7 cellular contexts compared by ENCODE assay signal in genomic region chr12:6970096-6970527, GRCh38. TPM values are rescaled to one million over a fixed set of nuclear protein-coding genes. Genes with fewer than 3 reads are reported as not detected.
DNase-seq lines count a peak whose midpoint lies in the region; ATAC-seq, FAIRE-seq and TF ChIP-seq lines count a peak whose summit lies in the region.
"Had no signal": no experiment of that assay in that cellular context is flagged by ENCODE, and none has a peak within 500 bp of the region (broad histone marks: within the 10 kb centered on the region; RNA-seq: fewer than 3 reads in every experiment).

No MANE protein-coding gene starts in this region.

- no peak overlapping the region for H3K18ac ChIP-seq in IMR-90 (ENCODE audit: low read depth, low read length)

- no peak overlapping the region for H2BK20ac ChIP-seq in IMR-90 (ENCODE audit: low read depth, low read length)

- H4K5ac ChIP-seq in IMR-90 (ENCODE audit: low read depth, low read length) = peak overlapping the region; percentile 43

- H3K27ac ChIP-seq in IMR-90 (ENCODE audit: insufficient read depth, low read length) (peak overlapping the region; percentile 76), smooth muscle cell (ENCODE audit: low read depth) (peak overlapping the region; percentile 70)

- no peak for TF ChIP-seq POLR2A in GM12892 (IDR thresholded peaks at IDR 0.05; ENCODE audit: low read depth, low read length)
- no peak for TF ChIP-seq POLR2A in IMR-90 (IDR thresholded peaks at IDR 0.05; ENCODE audit: low read depth, low read length)

- H3K23ac ChIP-seq in IMR-90 (ENCODE audit: low read depth, low read length) = peak overlapping the region; percentile 84; the same call in 1 of the 2 replicates

- H3K14ac ChIP-seq in IMR-90 (replicated peaks; ENCODE audit: low read depth, low read length) = peak overlapping the region; percentile 86

- peak; percentile 14 for FAIRE-seq in GM12892 (lab: Jason Lieb, UNC)

- dilution Hi-C loops in IMR-90 (cut with HindIII; ENCODE audit: low sequenced_read_pairs, unreplicated experiment) = no loop called here

- H4K20me1 ChIP-seq in IMR-90 (ENCODE audit: insufficient read depth, low read length) = no peaks in the 10 kb centered on the region
- H4K20me1 ChIP-seq in smooth muscle cell (ENCODE audit: low read depth) = peaks cover 5% of the 10 kb centered on the region

- intact Hi-C loops in IMR-90 (cut with micrococcal nuclease) = loop anchor here (1.0 to 2.0 kb wide), 2 partner anchors 49 to 139 kb away; partner anchors contain the start of genes C1RL and LPCAT3

- H3K79me2 ChIP-seq in smooth muscle cell (ENCODE audit: low read depth) = peaks cover 39% of the 10 kb centered on the region

- no peak for DNase-seq in GM12892 (ENCODE audit: insufficient read length)
- DNase-seq in IMR-90 = no peak
- no peak for DNase-seq in epithelial cell of esophagus (ENCODE audit: low read depth)
- no peak for DNase-seq in smooth muscle cell (lab: John Stamatoyannopoulos, UW; ENCODE audit: unreplicated experiment)
- no peak for DNase-seq in NCI-H2081 treated with DMSO at 0.1 percent for 48 hours (lab: John Stamatoyannopoulos, UW)
- no peak for DNase-seq in GM10248 (ENCODE audit: extremely low spot score)

- H2AK9ac ChIP-seq in IMR-90 (replicated peaks; ENCODE audit: low read depth, low read length, poor library complexity) = peak overlapping the region; percentile 96

- H3F3A ChIP-seq in smooth muscle cell (ENCODE audit: low read depth) = peaks cover 33% of the 10 kb centered on the region

- H3K56ac ChIP-seq in IMR-90 (ENCODE audit: extremely low read depth, insufficient read depth, low read length) = peak overlapping the region; percentile 58

- H3K36me3 ChIP-seq in IMR-90 (ENCODE audit: control insufficient read depth, insufficient read depth, low read length) = peaks cover 43% of the 10 kb centered on the region
- no peaks in the 10 kb centered on the region for H3K36me3 ChIP-seq in smooth muscle cell (ENCODE audit: low read depth)

- H3K9ac ChIP-seq in IMR-90 (ENCODE audit: low read depth, low read length) (peak overlapping the region; percentile 97), smooth muscle cell (ENCODE audit: low read depth) (peak overlapping the region; percentile 95)

- POLR2A ChIA-PET in IMR-90 (lab: Charles Lee; ENCODE audit: unreplicated experiment) = no interaction called here
- POLR2A ChIA-PET in GM10248 (lab: Yijun Ruan, JAX) = no interaction called here

- peak overlapping the region; percentile 91 for H4K91ac ChIP-seq in IMR-90 (ENCODE audit: insufficient read depth, low read depth, low read length)

- H3K79me1 ChIP-seq in IMR-90 (ENCODE audit: low read depth in 1 of 2, low read length in 2 of 2) = peaks cover 26 to 67% of the 10 kb centered on the region in 2 experiments

- no peak overlapping the region for H2BK15ac ChIP-seq in IMR-90 (ENCODE audit: low read depth, low read length)

- no peak for TF ChIP-seq RAD21 in IMR-90 (IDR thresholded peaks at IDR 0.05; ENCODE audit: low read length)

- in situ Hi-C loops in IMR-90 (cut with MboI; ENCODE audit: low sequenced_read_pairs) = no loop called here

- H3K4me1 ChIP-seq in IMR-90 (ENCODE audit: control insufficient read depth, insufficient read depth, low read length) (peaks cover 4% of the 10 kb centered on the region), smooth muscle cell (ENCODE audit: low read depth) (peaks cover 11% of the 10 kb centered on the region)

- ATAC-seq in IMR-90 (ENCODE audit: low read depth) = peak; percentile 40

- CTCF ChIA-PET in IMR-90 (lab: Yijun Ruan, JAX) = no interaction called here
- CTCF ChIA-PET in GM10248 (lab: Yijun Ruan, JAX) = interaction anchor here (2.2 to 2.8 kb wide), 4 partner anchors 9 to 138 kb away, joined by 8 to 28 read pairs (median 10); partner anchors contain the start of genes C12orf57, RNU7-1 and SPSB2

- peak overlapping the region; percentile 72 for H2BK5ac ChIP-seq in IMR-90 (ENCODE audit: low read depth, low read length, poor library complexity, severe bottlenecking)

- H3K4ac ChIP-seq in IMR-90 (ENCODE audit: low read depth, low read length) = peak overlapping the region; percentile 94

- H2BK120ac ChIP-seq in IMR-90 (ENCODE audit: low read depth, low read length) = no peak overlapping the region

- WGBS in IMR-90 (ENCODE audit: extremely low coverage in 2 of 2, insufficient read length in 1 of 2), 2 experiments = 0% methylated on average over 9 of the region's 31 CpGs; no CpG with 5 or more reads in 1 of the 2 experiments
- WGBS in smooth muscle cell (ENCODE audit: low lambda C conversion rate) = under 1% methylated on average over 18 of the region's 31 CpGs

- peak overlapping the region; percentile 66 for H3K4me3 ChIP-seq in IMR-90 (ENCODE audit: insufficient read depth, low read depth, low read length)
- peak overlapping the region; percentile 100 for H3K4me3 ChIP-seq in epithelial cell of esophagus (ENCODE audit: low read length)
- H3K4me3 ChIP-seq in smooth muscle cell = peak overlapping the region; percentile 88

- TSS peak; percentile 41 for BruUV-seq in IMR-90 (replicated peaks; lab: Mats Ljungman, UMichigan)

- H3K9me3 ChIP-seq in IMR-90 (ENCODE audit: control insufficient read depth, insufficient read depth, low read length) (no peaks in the 10 kb centered on the region), smooth muscle cell (replicated peaks; ENCODE audit: low read depth) (no peaks in the 10 kb centered on the region)

- no peak for TF ChIP-seq CTCF in IMR-90 (conservative IDR thresholded peaks at IDR 0.05; ENCODE audit: low read depth, low read length)
- no peak for TF ChIP-seq CTCF in epithelial cell of esophagus (IDR thresholded peaks at IDR 0.05; ENCODE audit: insufficient read depth, low read depth, low read length, missing control alignments)
- no peak for TF ChIP-seq CTCF in smooth muscle cell (IDR thresholded peaks at IDR 0.05; ENCODE audit: borderline replicate concordance, insufficient read depth, poor library complexity, severe bottlenecking)
- no peak for TF ChIP-seq CTCF in GM10248 (IDR thresholded peaks at IDR 0.05; ENCODE audit: control extremely low read depth, extremely low read depth, low read depth, missing control alignments)

- H3K27me3 ChIP-seq in IMR-90 (ENCODE audit: control insufficient read depth, insufficient read depth, low read length) = no peaks in the 10 kb centered on the region
- H3K27me3 ChIP-seq in smooth muscle cell (ENCODE audit: low read depth) = no peaks in the 10 kb centered on the region

- peak overlapping the region; percentile 97 for H2AFZ ChIP-seq in IMR-90 (replicated peaks; ENCODE audit: low read length, poor library complexity)
- H2AFZ ChIP-seq in smooth muscle cell (ENCODE audit: low read depth) = peak overlapping the region; percentile 61

- peak overlapping the region; percentile 96 for H2AK5ac ChIP-seq in IMR-90 (ENCODE audit: low read depth, low read length)

- no peaks in the 10 kb centered on the region for H3K9me1 ChIP-seq in IMR-90 (ENCODE audit: insufficient read depth, low read length)

- peak overlapping the region; percentile 91 for H3K4me2 ChIP-seq in IMR-90 (ENCODE audit: low read depth, low read length)
- H3K4me2 ChIP-seq in smooth muscle cell = peak overlapping the region; percentile 99

- H4K8ac ChIP-seq in IMR-90 (ENCODE audit: low read depth in 2 of 2, low read length in 2 of 2) = peak overlapping the region; percentile 97 to 98

TF ChIP-seq in IMR-90, 13 proteins besides CTCF, POLR2A, EP300 and RAD21 (continues in another document):
- TF ChIP-seq, protein P1, sequence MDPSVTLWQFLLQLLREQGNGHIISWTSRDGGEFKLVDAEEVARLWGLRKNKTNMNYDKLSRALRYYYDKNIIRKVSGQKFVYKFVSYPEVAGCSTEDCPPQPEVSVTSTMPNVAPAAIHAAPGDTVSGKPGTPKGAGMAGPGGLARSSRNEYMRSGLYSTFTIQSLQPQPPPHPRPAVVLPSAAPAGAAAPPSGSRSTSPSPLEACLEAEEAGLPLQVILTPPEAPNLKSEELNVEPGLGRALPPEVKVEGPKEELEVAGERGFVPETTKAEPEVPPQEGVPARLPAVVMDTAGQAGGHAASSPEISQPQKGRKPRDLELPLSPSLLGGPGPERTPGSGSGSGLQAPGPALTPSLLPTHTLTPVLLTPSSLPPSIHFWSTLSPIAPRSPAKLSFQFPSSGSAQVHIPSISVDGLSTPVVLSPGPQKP (IDR thresholded peaks at IDR 0.05; ENCODE audit: borderline replicate concordance, low read depth, low read length) = no peak
- TF ChIP-seq RFX5 (IDR thresholded peaks at IDR 0.05; ENCODE audit: low read depth, low read length) = no peak
- TF ChIP-seq MAZ (IDR thresholded peaks at IDR 0.05; ENCODE audit: borderline replicate concordance, low read depth, low read length) = no peak

RNA-seq across cellular contexts. Expression of gene PHB2, which starts 0.4 kb away (rescaled TPM):
- polyA plus RNA-seq in GM12892 (2012; ENCODE audit: missing spikeins) = 315 TPM
- total RNA-seq in IMR-90 (2012; rRNA removed) (219 and 240 TPM in 2 replicates), smooth muscle cell (148 and 162 TPM in 2 replicates)
- polyA plus RNA-seq in IMR-90 (2012; rRNA removed) (286 and 298 TPM in 2 replicates), smooth muscle cell (139 and 155 TPM in 2 replicates)
- polyA plus RNA-seq in IMR-90 (2012; cell fraction: cytosol; rRNA removed) = 237 and 296 TPM in 2 replicates
- 247 and 256 TPM in 2 replicates for polyA plus RNA-seq in IMR-90 (2012; cell fraction: nucleus; rRNA removed; ENCODE audit: low replicate concordance)

RNA-seq across cellular contexts. Expression of gene EMG1, which starts 0.6 kb away (rescaled TPM):
- polyA plus RNA-seq in GM12892 (2012; ENCODE audit: missing spikeins) = 109 TPM
- total RNA-seq in IMR-90 (2012; rRNA removed) (43.6 and 66.1 TPM in 2 replicates), smooth muscle cell (21.9 and 26.5 TPM in 2 replicates)
- polyA plus RNA-seq in IMR-90 (2012; rRNA removed) (37.5 and 43.1 TPM in 2 replicates), smooth muscle cell (54.4 and 62.0 TPM in 2 replicates)
- polyA plus RNA-seq in IMR-90 (2012; cell fraction: cytosol; rRNA removed) = 25.0 and 67.8 TPM in 2 replicates
- 11.1 and 24.5 TPM in 2 replicates for polyA plus RNA-seq in IMR-90 (2012; cell fraction: nucleus; rRNA removed; ENCODE audit: low replicate concordance)

RNA-seq across cellular contexts. Expression of gene PTPN6, which starts 19.0 kb away (rescaled TPM):
- 286 TPM for polyA plus RNA-seq in GM12892 (2012; ENCODE audit: missing spikeins)
- under 0.01 TPM in 1 of 2 replicates, not detected in the other for total RNA-seq in IMR-90 (2012; rRNA removed)
- 0.14 TPM in 1 of 2 replicates, not detected in the other for polyA plus RNA-seq in IMR-90 (2012; rRNA removed)
- 0.08 TPM in 1 of 2 replicates, not detected in the other for polyA plus RNA-seq in IMR-90 (2012; cell fraction: cytosol; rRNA removed)
- polyA plus RNA-seq in IMR-90 (2012; cell fraction: nucleus; rRNA removed; ENCODE audit: low replicate concordance) = 0.66 and 0.67 TPM in 2 replicates
- 4.3 and 5.5 TPM in 2 replicates for total RNA-seq in smooth muscle cell
- 2.8 and 8.7 TPM in 2 replicates for polyA plus RNA-seq in smooth muscle cell

RNA-seq across cellular contexts. Expression of gene C12orf57, which starts 26.3 kb away (rescaled TPM):
- 175 TPM for polyA plus RNA-seq in GM12892 (2012; ENCODE audit: missing spikeins)
- total RNA-seq in IMR-90 (2012; rRNA removed) (197 and 238 TPM in 2 replicates), smooth muscle cell (433 and 494 TPM in 2 replicates)
- polyA plus RNA-seq in IMR-90 (2012; rRNA removed) (530 and 703 TPM in 2 replicates), smooth muscle cell (360 and 397 TPM in 2 replicates)
- 1,066 and 1,272 TPM in 2 replicates for polyA plus RNA-seq in IMR-90 (2012; cell fraction: cytosol; rRNA removed)
- polyA plus RNA-seq in IMR-90 (2012; cell fraction: nucleus; rRNA removed; ENCODE audit: low replicate concordance) = 218 and 334 TPM in 2 replicates

RNA-seq across cellular contexts. Expression of gene RNU7-1, which starts 26.5 kb away (rescaled TPM):
- polyA plus RNA-seq in GM12892 (2012; ENCODE audit: missing spikeins) = not detected
- total RNA-seq in IMR-90 (2012; rRNA removed) (not detected in 2 replicates), smooth muscle cell (not detected in 2 replicates)
- polyA plus RNA-seq in IMR-90 (2012; rRNA removed) (not detected in 2 replicates), smooth muscle cell (not detected in 2 replicates)
- polyA plus RNA-seq in IMR-90 (2012; cell fraction: cytosol; rRNA removed) = not detected in 2 replicates
- not detected in 2 replicates for polyA plus RNA-seq in IMR-90 (2012; cell fraction: nucleus; rRNA removed; ENCODE audit: low replicate concordance)
- total RNA-seq: T-helper 1 cell treated with Interleukin-12 subunit alpha and Interleukin-12 subunit beta and Interleukin-4 antibody, amounts not matched to agents 30 ng/mL and 1 ng/mL, for 36 hours had no signal
